In the genomic region with DNA sequence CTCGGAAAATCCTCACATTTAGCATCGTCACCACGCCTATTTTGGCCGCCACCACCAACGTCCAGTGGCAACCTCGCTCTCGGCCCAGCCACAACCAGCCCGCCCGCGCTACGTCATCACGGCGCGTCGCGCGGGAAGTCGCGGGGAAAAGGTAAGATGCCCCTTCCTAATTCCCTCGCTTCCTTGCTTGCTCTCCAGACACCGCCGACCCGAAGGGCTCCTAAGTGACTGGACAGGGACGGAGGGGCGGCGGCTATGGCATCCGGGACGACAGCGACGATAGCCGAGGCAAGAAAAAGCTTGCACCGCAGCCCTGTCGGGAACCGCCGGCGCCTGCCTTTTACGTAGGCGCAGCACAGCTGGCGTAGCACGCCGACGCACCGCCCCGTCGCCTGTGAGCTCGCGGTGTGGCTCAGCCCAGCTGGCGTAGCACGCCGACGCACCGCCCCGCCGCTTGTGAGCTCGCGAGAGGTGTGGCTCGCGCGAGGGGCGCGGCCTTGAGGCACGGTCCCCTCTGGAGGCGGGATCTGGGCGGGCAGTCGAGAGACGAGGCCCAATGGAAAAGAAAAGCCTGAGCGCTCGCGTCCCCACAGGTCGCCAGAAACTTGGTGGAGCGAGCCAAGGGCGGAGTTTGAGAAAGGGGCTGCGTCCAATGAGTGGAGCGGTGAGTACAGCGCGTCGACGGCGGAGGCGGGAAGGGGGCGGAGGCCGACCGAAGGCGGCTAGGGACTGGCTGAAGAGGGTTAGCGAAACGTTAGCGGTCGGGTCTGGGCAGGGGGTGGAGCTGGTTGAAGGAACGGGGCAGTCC, we compare ENCODE assay signal across 8 cellular contexts. TPM values are rescaled to one million over a fixed set of nuclear protein-coding genes. Genes with fewer than 3 reads are reported as not detected.
DNase-seq lines count a peak whose midpoint lies in the region; ATAC-seq and TF ChIP-seq lines count a peak whose summit lies in the region.

A gene (plus strand): TSS at position 787 of the 808 bp plus-strand sequence. CDS start 626 bp downstream, outside the sequence.

- TF ChIP-seq CTCF in ovary (IDR thresholded peaks at IDR 0.05) (no peak), thyroid gland (IDR thresholded peaks at IDR 0.05) (no peak)

- DNase-seq in NCI-H128 (lab: John Stamatoyannopoulos, UW; ENCODE audit: unreplicated experiment) (peak; percentile 97), SW 1271 (lab: John Stamatoyannopoulos, UW) (peak; percentile 79 to 90), head of caudate nucleus (peak; percentile 81 to 99 (median 96)), ovary (peak; percentile 94 to 97 (median 95)), thyroid gland (peak; percentile 97)
- DNase-seq in activated naive CD8-positive, alpha-beta T cell treated with anti-CD3 and anti-CD28 coated beads, Interleukin-2, amount 50 U/mL, for 16 hours (ENCODE audit: low read depth, low spot score) = peak; percentile 84

- peaks cover 2% of the 10 kb centered on the region for H3K4me1 ChIP-seq in ovary (ENCODE audit: insufficient read depth)
- peaks cover 0 to 4% of the 10 kb centered on the region in 2 donors for H3K4me1 ChIP-seq in thyroid gland

- H3K27me3 ChIP-seq in ovary = no peaks in the 10 kb centered on the region
- no peaks in the 10 kb centered on the region for H3K27me3 ChIP-seq in thyroid gland

- peak within 1 kb of the TSS; percentile 62 for H3K4me3 ChIP-seq in ovary
- peak within 1 kb of the TSS; percentile 39 to 53 (median 52) for H3K4me3 ChIP-seq in thyroid gland (replicated peaks in 1 of 3)

- TF ChIP-seq EP300 in ovary (IDR thresholded peaks at IDR 0.05) = no peak

- intact Hi-C loops in head of caudate nucleus (cut with DNase I) (loop anchor here (5.0 to 10.0 kb wide), 3 partner anchors 64 to 124 kb away; a partner anchor contains a TSS), ovary (cut with DNase I) (no loop called here), thyroid gland (cut with DNase I) (no loop called here)

- 34 to 49% (median 47%) methylated on average over 89 of the region's 89 CpGs for WGBS in ovary, 3 donors
- WGBS in thyroid gland, 2 donors = 0 to 1% methylated on average over 19 to 37 of the region's 89 CpGs

- no peaks in the 10 kb centered on the region for H3K36me3 ChIP-seq in ovary
- H3K36me3 ChIP-seq in thyroid gland = no peaks in the 10 kb centered on the region

- ATAC-seq in HG02678 (IDR thresholded peaks at IDR 0.05; ENCODE audit: unreplicated experiment) = peak; percentile 83

- H3K9me3 ChIP-seq in ovary (no peaks in the 10 kb centered on the region), thyroid gland (no peaks in the 10 kb centered on the region)

- H3K27ac ChIP-seq in ovary = peak within 1 kb of the TSS; percentile 82 to 93
- peak within 1 kb of the TSS; percentile 81 to 97 (median 88) for H3K27ac ChIP-seq in thyroid gland

- TF ChIP-seq POLR2A in GM10847 (IDR thresholded peaks at IDR 0.05; ENCODE audit: extremely low read depth, insufficient read length) (peak; percentile 18), ovary (IDR thresholded peaks at IDR 0.05) (no peak), thyroid gland (IDR thresholded peaks at IDR 0.05) (peak in 1 of 2 donors; percentile 53)

RNA-seq across cellular contexts. Expression of the gene that starts here (rescaled TPM):
- 100 to 1,000 TPM in 2 of 7 donors, 10 to 100 TPM in 5; 49.1 to 115 (median 86.1) TPM for total RNA-seq in ovary
- polyA plus RNA-seq in ovary = 10 to 100 TPM; 56.7 to 95.3 TPM
- 100 to 1,000 TPM in 1 of 4 donors, 10 to 100 TPM in 3; 80.4 to 124 (median 90.5) TPM for total RNA-seq in thyroid gland

Comparison
In these comparisons a context has a peak if more than half of its experiments do, and no peak if none do; other contexts are left out.
1. Peak in every context shown above with its lines: DNase-seq, ATAC-seq, H3K4me3 ChIP-seq and H3K27ac ChIP-seq.